Comparison of ENCODE assay signal across 14 cellular contexts in the genomic region with DNA sequence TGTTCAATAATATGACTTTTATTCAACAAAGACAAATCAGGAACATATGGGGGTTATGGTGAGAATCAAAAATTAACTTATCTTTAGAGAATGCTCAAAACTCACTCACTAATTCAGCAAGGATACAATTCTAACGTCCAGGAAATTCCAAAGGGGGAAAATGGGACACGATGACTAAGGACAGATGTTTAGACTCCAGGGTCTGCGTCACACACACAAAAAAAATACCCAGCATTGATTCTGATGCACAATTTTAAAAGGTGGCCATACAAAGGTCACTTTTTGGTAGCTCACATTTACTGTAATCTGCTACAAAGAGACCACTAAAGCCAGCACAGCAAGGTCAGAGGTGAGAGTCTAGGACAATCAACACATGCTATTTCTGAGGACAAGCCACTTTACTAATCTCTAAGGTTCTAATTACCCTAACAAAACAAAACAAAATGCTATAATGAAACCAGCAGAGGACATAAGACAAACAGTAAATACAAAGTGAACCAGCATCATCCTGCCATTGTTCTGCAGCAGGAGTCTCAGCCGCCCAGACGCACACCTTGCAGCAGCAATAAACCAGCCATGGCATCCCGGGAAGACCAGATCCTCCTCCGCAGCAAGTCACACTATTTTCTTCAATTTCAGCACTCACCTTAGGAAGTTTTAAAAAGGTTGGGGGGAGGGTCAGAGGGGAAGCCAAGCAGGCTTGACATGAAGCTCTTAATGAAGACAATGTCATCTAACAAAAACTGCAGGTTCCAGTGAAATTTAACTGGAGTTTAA. TPM values are rescaled to one million over a fixed set of nuclear protein-coding genes. Genes with fewer than 3 reads are reported as not detected.
DNase-seq lines count a peak whose midpoint lies in the region; TF ChIP-seq lines count a peak whose summit lies in the region.
"Had no signal": no experiment of that assay in that cellular context is flagged by ENCODE, and none has a peak within 500 bp of the region (broad histone marks: within the 10 kb centered on the region; RNA-seq: fewer than 3 reads in every experiment).

No MANE protein-coding gene starts in this region.

- peak; percentile 82 for DNase-seq in EH (ENCODE audit: low read depth)
- DNase-seq in NCI-H748 treated with DMSO at 0.1 percent for 48 hours (lab: John Stamatoyannopoulos, UW): peak; percentile 66
- DNase-seq in fibroblast of gingiva (ENCODE audit: low read depth): peak; percentile 58
- peak; percentile 89 for DNase-seq in osteoblast (ENCODE audit: insufficient read length, low spot score, missing footprints)
- DNase-seq in Caco-2: no peak
- no peak for DNase-seq in breast epithelium (ENCODE audit: low spot score in 2 of 2)
- DNase-seq in AML-193 (lab: John Stamatoyannopoulos, UW): no peak
- no peak for DNase-seq in SW480 (ENCODE audit: low spot score)
- DNase-seq: activated CD4-positive, alpha-beta T cell treated with anti-CD3 and anti-CD28 coated beads, Interleukin-2, amount 10 ng/mL, durations not matched to agents 7 days and 5 days; Calu3; naive thymus-derived CD4-positive, alpha-beta T cell; NCI-H2081 treated with DMSO at 0.1 percent for 48 hours; SHP77 treated with DMSO at 0.1 percent for 48 hours had no signal

- H3K27ac ChIP-seq in osteoblast (ENCODE audit: low read depth, low read length) (peak overlapping the region; percentile 63), breast epithelium (peak overlapping the region in 1 of 2 donors; percentile 15)

- peak overlapping the region; percentile 22 for H3K4me3 ChIP-seq in osteoblast (ENCODE audit: insufficient read depth, low read length)
- no peak overlapping the region for H3K4me3 ChIP-seq in Caco-2 (ENCODE audit: low read depth, low read length)
- H3K4me3 ChIP-seq in breast epithelium: no peak overlapping the region

- H3K27me3 ChIP-seq in osteoblast (ENCODE audit: insufficient read depth, low read length) (no peaks in the 10 kb centered on the region), Caco-2 (replicated peaks; ENCODE audit: control insufficient read depth, insufficient read depth, low read length) (no peaks in the 10 kb centered on the region), breast epithelium (no peaks in the 10 kb centered on the region)

- no peaks in the 10 kb centered on the region for H3K36me3 Mint-ChIP-seq in Caco-2 (ENCODE audit: insufficient read depth, unreplicated experiment)

- peaks cover 6% of the 10 kb centered on the region for H3K4me1 Mint-ChIP-seq in Caco-2 (ENCODE audit: low read depth, unreplicated experiment)

- no peaks in the 10 kb centered on the region for H3K27me3 Mint-ChIP-seq in Caco-2 (ENCODE audit: insufficient read depth, unreplicated experiment)
- H3K27me3 Mint-ChIP-seq: activated CD4-positive, alpha-beta T cell treated with anti-CD3 and anti-CD28 coated beads, Interleukin-2, amount 10 ng/mL, durations not matched to agents 7 days and 5 days; activated naive CD4-positive, alpha-beta T cell treated with anti-CD3 and anti-CD28 coated beads, Interleukin-2, amount 50 U/mL, for 24 hours; naive thymus-derived CD4-positive, alpha-beta T cell had no signal

- H3K27ac Mint-ChIP-seq in Caco-2 (ENCODE audit: unreplicated experiment): no peak overlapping the region
- H3K27ac Mint-ChIP-seq: activated CD4-positive, alpha-beta T cell treated with anti-CD3 and anti-CD28 coated beads, Interleukin-2, amount 10 ng/mL, durations not matched to agents 7 days and 5 days; activated naive CD4-positive, alpha-beta T cell treated with anti-CD3 and anti-CD28 coated beads, Interleukin-2, amount 50 U/mL, for 24 hours had no signal

- no peak overlapping the region for H3K4me3 Mint-ChIP-seq in Caco-2 (ENCODE audit: unreplicated experiment)
- H3K4me3 Mint-ChIP-seq: activated CD4-positive, alpha-beta T cell treated with anti-CD3 and anti-CD28 coated beads, Interleukin-2, amount 10 ng/mL, durations not matched to agents 7 days and 5 days; activated naive CD4-positive, alpha-beta T cell treated with anti-CD3 and anti-CD28 coated beads, Interleukin-2, amount 50 U/mL, for 24 hours had no signal

- TF ChIP-seq POLR2A in breast epithelium (IDR thresholded peaks at IDR 0.05): no peak

- no peak overlapping the region for H2AFZ ChIP-seq in osteoblast (ENCODE audit: low read length)

- no peaks in the 10 kb centered on the region for H3K9me3 Mint-ChIP-seq in Caco-2 (ENCODE audit: unreplicated experiment)
- H3K9me3 Mint-ChIP-seq: activated CD4-positive, alpha-beta T cell treated with anti-CD3 and anti-CD28 coated beads, Interleukin-2, amount 10 ng/mL, durations not matched to agents 7 days and 5 days; activated naive CD4-positive, alpha-beta T cell treated with anti-CD3 and anti-CD28 coated beads, Interleukin-2, amount 50 U/mL, for 24 hours had no signal

- intact Hi-C loops in Caco-2 (cut with micrococcal nuclease; ENCODE audit: unreplicated experiment) (no loop called here), breast epithelium (cut with DNase I; ENCODE audit: low total_unique reads) (no loop called here)

- CTCF ChIA-PET in Caco-2 (lab: Charles Lee): no interaction called here

- TF ChIP-seq CTCF in osteoblast (IDR thresholded peaks at IDR 0.05; ENCODE audit: extremely low read depth, low read depth, low read length): no peak
- TF ChIP-seq CTCF in Caco-2 (IDR thresholded peaks at IDR 0.05; ENCODE audit: insufficient read depth in 1 of 2, low read depth in 1 of 2, low read length in 1 of 2, severe bottlenecking in 1 of 2, unreplicated experiment in 1 of 2): no peak
- TF ChIP-seq CTCF in breast epithelium (IDR thresholded peaks at IDR 0.05): no peak

- H3K4me1 ChIP-seq in osteoblast (ENCODE audit: insufficient read depth, low read length) (peaks cover 56% of the 10 kb centered on the region), Caco-2 (peaks cover 3% of the 10 kb centered on the region; the same call in 1 of the 2 replicates), breast epithelium (no peaks in the 10 kb centered on the region)

- H3K9me3 ChIP-seq in osteoblast (ENCODE audit: low read depth, low read length): no peaks in the 10 kb centered on the region
- no peaks in the 10 kb centered on the region for H3K9me3 ChIP-seq in Caco-2
- H3K9me3 ChIP-seq in breast epithelium: no peaks in the 10 kb centered on the region

- BruUV-seq in Caco-2 (replicated peaks; lab: Mats Ljungman, UMichigan): no TSS peak

- POLR2A ChIA-PET in Caco-2 (lab: Charles Lee): no interaction called here

- H4K20me1 ChIP-seq in osteoblast (ENCODE audit: insufficient read depth, low read length): no peaks in the 10 kb centered on the region

- peaks cover 4% of the 10 kb centered on the region for H3K79me2 ChIP-seq in osteoblast (ENCODE audit: insufficient read depth, low read length)

- peak overlapping the region; percentile 42 for H3K4me2 ChIP-seq in osteoblast (ENCODE audit: insufficient read depth, low read length)

- H3K36me3 ChIP-seq in osteoblast (ENCODE audit: insufficient read depth, low read length) (no peaks in the 10 kb centered on the region), Caco-2 (ENCODE audit: control insufficient read depth, insufficient read depth, low read length) (no peaks in the 10 kb centered on the region), breast epithelium (no peaks in the 10 kb centered on the region)

RNA-seq across cellular contexts. Expression of a gene that starts 57.8 kb away (rescaled TPM):
- total RNA-seq in osteoblast: 14.1 and 18.5 TPM in 2 replicates
- total RNA-seq in Caco-2 (2022): 6.9 and 7.6 TPM in 2 replicates
- total RNA-seq in breast epithelium: 10 to 100 TPM in 2 of 3 donors, 1 to 10 TPM in 1; 6.2 to 14.8 (median 14.4) TPM

Comparison
In these comparisons a context has a peak if more than half of its experiments do, and no peak if none do; other contexts are left out.
1. DNase-seq: peak in EH (single experiment), NCI-H748 treated with DMSO at 0.1 percent for 48 hours (single experiment), fibroblast of gingiva (single experiment) and osteoblast (single experiment); none in Caco-2 (0 of 2), breast epithelium (0 of 2), AML-193 (0 of 2) and SW480 (single experiment).